Comparison of ENCODE assay signal across 8 cellular contexts in the genomic region with DNA sequence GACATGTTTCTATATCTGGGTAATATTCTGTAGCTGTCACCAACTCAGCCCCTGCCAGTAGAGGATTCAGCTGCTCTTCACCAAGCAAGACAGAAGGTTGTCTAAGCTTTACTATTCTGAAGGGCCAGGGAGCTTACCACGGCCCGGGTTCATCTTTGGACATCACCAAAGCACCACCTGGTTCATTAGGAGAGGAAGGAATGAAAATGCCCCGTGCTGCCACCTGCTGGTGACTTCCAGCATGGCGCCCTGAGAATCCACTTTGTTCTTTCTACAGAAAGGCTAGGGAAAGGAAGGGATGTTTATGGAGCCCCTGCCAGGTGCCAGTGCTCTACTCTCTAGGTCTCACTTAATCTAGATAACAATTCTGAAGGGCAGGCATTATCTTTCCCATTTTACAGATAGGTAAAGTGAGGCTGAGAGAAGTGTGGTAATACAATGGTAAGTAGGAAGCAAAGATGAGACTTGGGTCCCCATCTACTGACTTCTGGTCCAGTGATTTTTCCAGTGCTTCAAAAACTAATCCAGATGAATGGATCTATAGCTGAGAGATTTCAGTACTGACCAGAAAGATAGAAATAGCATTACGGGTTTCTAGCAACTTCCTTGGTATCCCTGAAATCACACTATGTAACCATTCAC.
DNase-seq lines count a peak whose midpoint lies in the region; ATAC-seq, FAIRE-seq and TF ChIP-seq lines count a peak whose summit lies in the region.

No MANE protein-coding gene starts in this region.

- H3K27me3 ChIP-seq in endothelial cell of umbilical vein (ENCODE audit: control insufficient read depth in 2 of 2, insufficient read depth in 2 of 2, low read length in 2 of 2) (no peaks in the 10 kb centered on the region), thoracic aorta (replicated peaks; ENCODE audit: insufficient read depth) (no peaks in the 10 kb centered on the region)
- H3K27me3 ChIP-seq in naive thymus-derived CD4-positive, alpha-beta T cell (ENCODE audit: control insufficient read depth in 2 of 2, insufficient read depth in 2 of 2, low read length in 2 of 2): no peaks in the 10 kb centered on the region

- H3K4me3 Mint-ChIP-seq in activated CD4-positive, alpha-beta memory T cell treated with anti-CD3 and anti-CD28 coated beads for 36 hours: no peak overlapping the region
- H3K4me3 Mint-ChIP-seq in naive thymus-derived CD4-positive, alpha-beta T cell: no peak overlapping the region

- H3K79me2 ChIP-seq in endothelial cell of umbilical vein (ENCODE audit: control insufficient read depth, insufficient read depth, low read length): no peaks in the 10 kb centered on the region

- H3K27ac ChIP-seq in 22Rv1: no peak overlapping the region
- H3K27ac ChIP-seq in endothelial cell of umbilical vein (ENCODE audit: insufficient read depth, low read depth, low read length): no peak overlapping the region
- H3K27ac ChIP-seq in naive thymus-derived CD4-positive, alpha-beta T cell (ENCODE audit: low read depth, low read length): no peak overlapping the region
- H3K27ac ChIP-seq in thoracic aorta: no peak overlapping the region

- H3K36me3 ChIP-seq in endothelial cell of umbilical vein (ENCODE audit: control insufficient read depth in 2 of 2, extremely low read depth in 1 of 2, insufficient read depth in 2 of 2, low read length in 2 of 2): no peaks in the 10 kb centered on the region
- H3K36me3 ChIP-seq in naive thymus-derived CD4-positive, alpha-beta T cell (ENCODE audit: control insufficient read depth in 2 of 3, insufficient read depth in 3 of 3, low read length in 3 of 3): no peaks in the 10 kb centered on the region
- H3K36me3 ChIP-seq in thoracic aorta: no peaks in the 10 kb centered on the region

- TF ChIP-seq CTCF in 22Rv1 (IDR thresholded peaks at IDR 0.05): peak; percentile 91
- peak; percentile 89 for TF ChIP-seq CTCF in GM12864 (IDR thresholded peaks at IDR 0.05; ENCODE audit: low read depth, low read length, missing control alignments)
- peak; percentile 81 to 84 for TF ChIP-seq CTCF in endothelial cell of umbilical vein (IDR thresholded peaks at IDR 0.05; ENCODE audit: extremely low read depth in 1 of 2, insufficient read depth in 1 of 2, low read depth in 1 of 2, low read length in 2 of 2)
- peak; percentile 90 for TF ChIP-seq CTCF in thoracic aorta (IDR thresholded peaks at IDR 0.05)

- BruUV-seq in endothelial cell of umbilical vein (replicated peaks; lab: Mats Ljungman, UMichigan): no TSS peak

- H3K9me1 ChIP-seq in endothelial cell of umbilical vein (replicated peaks; ENCODE audit: control insufficient read depth, extremely low read depth, insufficient read depth, low read length): no peaks in the 10 kb centered on the region

- H2AFZ ChIP-seq in endothelial cell of umbilical vein (ENCODE audit: low read depth, low read length): no peak overlapping the region

- no peak overlapping the region for H3K9ac ChIP-seq in endothelial cell of umbilical vein (replicated peaks; ENCODE audit: extremely low read depth, insufficient read depth, low read length)

- H3K36me3 Mint-ChIP-seq in activated CD4-positive, alpha-beta memory T cell treated with anti-CD3 and anti-CD28 coated beads for 36 hours: no peaks in the 10 kb centered on the region
- no peaks in the 10 kb centered on the region for H3K36me3 Mint-ChIP-seq in naive thymus-derived CD4-positive, alpha-beta T cell

- H3K27ac Mint-ChIP-seq in activated CD4-positive, alpha-beta memory T cell treated with anti-CD3 and anti-CD28 coated beads for 36 hours: no peak overlapping the region
- no peak overlapping the region for H3K27ac Mint-ChIP-seq in naive thymus-derived CD4-positive, alpha-beta T cell

- H3K4me1 ChIP-seq in endothelial cell of umbilical vein (ENCODE audit: control insufficient read depth, extremely low read depth, insufficient read depth, low read length) (no peaks in the 10 kb centered on the region), thoracic aorta (ENCODE audit: control insufficient read depth in 1 of 2, low read depth in 2 of 2) (no peaks in the 10 kb centered on the region)
- no peaks in the 10 kb centered on the region for H3K4me1 ChIP-seq in naive thymus-derived CD4-positive, alpha-beta T cell (ENCODE audit: control insufficient read depth in 2 of 2, insufficient read depth in 2 of 2, low read length in 2 of 2)

- H4K20me1 ChIP-seq in endothelial cell of umbilical vein (replicated peaks; ENCODE audit: control insufficient read depth, extremely low read depth, insufficient read depth, low read length): no peaks in the 10 kb centered on the region

- H3K27me3 Mint-ChIP-seq in activated CD4-positive, alpha-beta memory T cell treated with anti-CD3 and anti-CD28 coated beads for 36 hours: peaks cover 10% of the 10 kb centered on the region
- H3K27me3 Mint-ChIP-seq in naive thymus-derived CD4-positive, alpha-beta T cell: peaks cover 16 to 31% (median 25%) of the 10 kb centered on the region in 5 donors

- H3K9me3 Mint-ChIP-seq in activated CD4-positive, alpha-beta memory T cell treated with anti-CD3 and anti-CD28 coated beads for 36 hours: no peaks in the 10 kb centered on the region
- peaks cover 0 to 1% (median 0%) of the 10 kb centered on the region in 11 donors for H3K9me3 Mint-ChIP-seq in naive thymus-derived CD4-positive, alpha-beta T cell

- H3K4me3 ChIP-seq in GM12864 (ENCODE audit: low read depth, low read length) (no peak overlapping the region), endothelial cell of umbilical vein (replicated peaks in 1 of 3; ENCODE audit: insufficient read depth in 1 of 3, low read depth in 1 of 3, low read length in 3 of 3) (no peak overlapping the region), thoracic aorta (no peak overlapping the region)
- H3K4me3 ChIP-seq in naive thymus-derived CD4-positive, alpha-beta T cell (ENCODE audit: low read length): no peak overlapping the region

- intact Hi-C loops in activated CD4-positive, alpha-beta memory T cell treated with anti-CD3 and anti-CD28 coated beads for 36 hours (cut with micrococcal nuclease): loop anchor here (2.0 kb wide), 1 partner anchor 124 kb away; no protein-coding TSS in a partner anchor
- intact Hi-C loops in endothelial cell of umbilical vein (cut with micrococcal nuclease): loop anchor here (1.0 to 10.0 kb wide), 3 partner anchors 124 to 592 kb away; no protein-coding TSS in a partner anchor
- intact Hi-C loops in naive thymus-derived CD4-positive, alpha-beta T cell (cut with micrococcal nuclease): loop anchor here in 1 of 2 donors (2.0 kb wide), 1 partner anchor 20 kb away; no protein-coding TSS in a partner anchor

- H3K9me3 ChIP-seq in endothelial cell of umbilical vein (replicated peaks; ENCODE audit: control insufficient read depth, insufficient read depth, low read length): no peaks in the 10 kb centered on the region
- H3K9me3 ChIP-seq in naive thymus-derived CD4-positive, alpha-beta T cell (ENCODE audit: control insufficient read depth in 2 of 3, low read length in 3 of 3): no peaks in the 10 kb centered on the region
- H3K9me3 ChIP-seq in thoracic aorta: no peaks in the 10 kb centered on the region

- no peaks in the 10 kb centered on the region for H3K4me1 Mint-ChIP-seq in activated CD4-positive, alpha-beta memory T cell treated with anti-CD3 and anti-CD28 coated beads for 36 hours (ENCODE audit: low read depth)
- H3K4me1 Mint-ChIP-seq in naive thymus-derived CD4-positive, alpha-beta T cell: peaks cover 0 to 5% (median 0%) of the 10 kb centered on the region in 7 donors

- peak; percentile 3 for DNase-seq in GM12864 (ENCODE audit: low read depth)
- DNase-seq in NCI-H2227 treated with DMSO at 0.1 percent for 48 hours (lab: John Stamatoyannopoulos, UW): peak; percentile 43
- peak; percentile 69 for DNase-seq in activated CD4-positive, alpha-beta memory T cell treated with anti-CD3 and anti-CD28 coated beads for 36 hours
- peak; percentile 29 for DNase-seq in endothelial cell of umbilical vein (ENCODE audit: low read depth, low spot score)
- DNase-seq in naive thymus-derived CD4-positive, alpha-beta T cell: peak in 6 of 9 donors; percentile 25 to 57 (median 28)
- DNase-seq in thoracic aorta (ENCODE audit: low spot score): no peak

- POLR2A ChIA-PET in activated CD4-positive, alpha-beta memory T cell treated with anti-CD3 and anti-CD28 coated beads for 36 hours (lab: Charles Lee): no interaction called here
- POLR2A ChIA-PET in endothelial cell of umbilical vein (lab: Charles Lee): no interaction called here
- POLR2A ChIA-PET in naive thymus-derived CD4-positive, alpha-beta T cell (lab: Charles Lee): no interaction called here

- no peak for TF ChIP-seq POLR2A in endothelial cell of umbilical vein (IDR thresholded peaks at IDR 0.05; ENCODE audit: low read depth, low read length)

- dilution Hi-C loops in endothelial cell of umbilical vein (cut with MboI; ENCODE audit: extremely low pct_ligation_motif_present, low sequenced_read_pairs): no loop called here

- no peak overlapping the region for H3K4me2 ChIP-seq in endothelial cell of umbilical vein (ENCODE audit: insufficient read depth, low read length)

- no peak for FAIRE-seq in endothelial cell of umbilical vein (lab: Jason Lieb, UNC)

- CTCF ChIA-PET in activated CD4-positive, alpha-beta memory T cell treated with anti-CD3 and anti-CD28 coated beads for 36 hours (lab: Charles Lee): interaction anchor here (0.6 to 3.7 kb wide), 9 partner anchors 8 to 210 kb away, joined by 3 to 14 read pairs (median 3); no protein-coding TSS in a partner anchor
- CTCF ChIA-PET in endothelial cell of umbilical vein (lab: Charles Lee): interaction anchor here (1.5 kb wide), 1 partner anchor 588 kb away, joined by 6 read pairs; no protein-coding TSS in a partner anchor
- CTCF ChIA-PET in naive thymus-derived CD4-positive, alpha-beta T cell (lab: Charles Lee): interaction anchor here (0.6 to 1.8 kb wide), 4 partner anchors 10 to 141 kb away, joined by 3 to 6 read pairs (median 3); no protein-coding TSS in a partner anchor

- ATAC-seq in HG02973 (IDR thresholded peaks at IDR 0.05; ENCODE audit: unreplicated experiment) (peak; percentile 74), thoracic aorta (ENCODE audit: insufficient number of reproducible peaks, low FRiP score, low read depth) (no peak)
- ATAC-seq in naive thymus-derived CD4-positive, alpha-beta T cell: no peak

TF ChIP-seq in endothelial cell of umbilical vein, 7 proteins besides CTCF, POLR2A, EP300 and RAD21 (continues in another document):
- TF ChIP-seq GATA2 (IDR thresholded peaks at IDR 0.05; ENCODE audit: insufficient read depth, insufficient read length, low read depth, low read length) (no peak), POLR2AphosphoS5 (IDR thresholded peaks at IDR 0.05; ENCODE audit: insufficient read depth, low read depth, low read length) (no peak), MYC (IDR thresholded peaks at IDR 0.05; ENCODE audit: low read depth, low read length) (no peak), EZH2 (IDR thresholded peaks at IDR 0.05; ENCODE audit: borderline replicate concordance, low read depth, low read length, severe bottlenecking) (no peak), JUN (IDR thresholded peaks at IDR 0.05; ENCODE audit: borderline replicate concordance, insufficient read depth, insufficient read length, low read depth) (no peak), FOS (IDR thresholded peaks at IDR 0.05; ENCODE audit: borderline replicate concordance, insufficient read depth, low read length) (no peak)
